ENCODE assay signal across 11 cellular contexts in genomic region chr20:50259705-50260479, GRCh38.
DNase-seq lines count a peak whose midpoint lies in the region; ATAC-seq lines count a peak whose summit lies in the region.
"Had no signal": no experiment of that assay in that cellular context is flagged by ENCODE, and none has a peak within 500 bp of the region (broad histone marks: within the 10 kb centered on the region; RNA-seq: fewer than 3 reads in every experiment).

No MANE protein-coding gene starts in this region.

- no peaks in the 10 kb centered on the region for H3K9me3 Mint-ChIP-seq in stimulated activated naive CD8-positive, alpha-beta T cell treated with anti-CD3 and anti-CD28 coated beads, Interleukin-15, Interleukin-2, amounts not matched to agents 100 ng/mL and 50 ng/mL, for 24 hours
- H3K9me3 Mint-ChIP-seq in central memory CD8-positive, alpha-beta T cell = no peaks in the 10 kb centered on the region

- no peak for DNase-seq in stimulated activated naive CD8-positive, alpha-beta T cell treated with anti-CD3 and anti-CD28 coated beads, Interleukin-15, Interleukin-2, amounts not matched to agents 100 U/mL and 50 U/mL, for 24 hours
- DNase-seq in central memory CD8-positive, alpha-beta T cell (ENCODE audit: low spot score in 2 of 2) = no peak
- DNase-seq in mucosa of gallbladder (ENCODE audit: low spot score) (peak; percentile 44), NCI-H2171 (lab: John Stamatoyannopoulos, UW) (no peak), islet precursor cell (no peak)
- DNase-seq: activated CD4-positive, alpha-beta T cell treated with anti-CD3 and anti-CD28 coated beads for 48 hours; anterior cingulate cortex; CD4-positive, CD25-positive, alpha-beta regulatory T cell had no signal

- H3K27me3 Mint-ChIP-seq in stimulated activated naive CD8-positive, alpha-beta T cell treated with anti-CD3 and anti-CD28 coated beads, Interleukin-15, Interleukin-2, amounts not matched to agents 100 ng/mL and 50 ng/mL, for 24 hours = no peaks in the 10 kb centered on the region
- H3K27me3 Mint-ChIP-seq in central memory CD8-positive, alpha-beta T cell = no peaks in the 10 kb centered on the region

- no peak overlapping the region for H3K4me3 Mint-ChIP-seq in stimulated activated naive CD8-positive, alpha-beta T cell treated with anti-CD3 and anti-CD28 coated beads, Interleukin-15, Interleukin-2, amounts not matched to agents 100 ng/mL and 50 ng/mL, for 24 hours
- H3K4me3 Mint-ChIP-seq in central memory CD8-positive, alpha-beta T cell = no peak overlapping the region
- H3K4me3 Mint-ChIP-seq: CD4-positive, CD25-positive, alpha-beta regulatory T cell had no signal

- H3K36me3 Mint-ChIP-seq in stimulated activated naive CD8-positive, alpha-beta T cell treated with anti-CD3 and anti-CD28 coated beads, Interleukin-15, Interleukin-2, amounts not matched to agents 100 ng/mL and 50 ng/mL, for 24 hours (ENCODE audit: low read depth) = no peaks in the 10 kb centered on the region
- H3K36me3 Mint-ChIP-seq in central memory CD8-positive, alpha-beta T cell (ENCODE audit: insufficient read depth) = no peaks in the 10 kb centered on the region
- H3K36me3 Mint-ChIP-seq: CD4-positive, CD25-positive, alpha-beta regulatory T cell had no signal

- peaks cover 10% of the 10 kb centered on the region for H3K4me1 Mint-ChIP-seq in stimulated activated naive CD8-positive, alpha-beta T cell treated with anti-CD3 and anti-CD28 coated beads, Interleukin-15, Interleukin-2, amounts not matched to agents 100 ng/mL and 50 ng/mL, for 24 hours (ENCODE audit: low read depth)
- no peaks in the 10 kb centered on the region for H3K4me1 Mint-ChIP-seq in central memory CD8-positive, alpha-beta T cell
- H3K4me1 Mint-ChIP-seq: CD4-positive, CD25-positive, alpha-beta regulatory T cell had no signal

- peak overlapping the region; percentile 18 for H3K27ac Mint-ChIP-seq in stimulated activated naive CD8-positive, alpha-beta T cell treated with anti-CD3 and anti-CD28 coated beads, Interleukin-15, Interleukin-2, amounts not matched to agents 100 ng/mL and 50 ng/mL, for 24 hours
- H3K27ac Mint-ChIP-seq in central memory CD8-positive, alpha-beta T cell (ENCODE audit: low read depth) = peak overlapping the region; percentile 72

- ATAC-seq in stimulated activated naive CD8-positive, alpha-beta T cell treated with anti-CD3 and anti-CD28 coated beads, Interleukin-15, Interleukin-2, amounts not matched to agents 100 U/mL and 50 U/mL, for 24 hours = no peak
- no peak for ATAC-seq in central memory CD8-positive, alpha-beta T cell (replicated peaks; ENCODE audit: extremely low read depth, poor library complexity, severe bottlenecking)
- ATAC-seq in GM19397 (IDR thresholded peaks at IDR 0.05; ENCODE audit: unreplicated experiment) (no peak), GM21515 (IDR thresholded peaks at IDR 0.05; ENCODE audit: unreplicated experiment) (no peak)
